8 cellular contexts compared by ENCODE assay signal in genomic region chr6:163170294-163170883, GRCh38.
DNase-seq lines count a peak whose midpoint lies in the region; ATAC-seq and TF ChIP-seq lines count a peak whose summit lies in the region.

No MANE protein-coding gene starts in this region.

- no peak overlapping the region for H4K8ac ChIP-seq in IMR-90 (ENCODE audit: low read depth in 2 of 2, low read length in 2 of 2)

- no peak overlapping the region for H4K5ac ChIP-seq in IMR-90 (ENCODE audit: low read depth, low read length)

- intact Hi-C loops in IMR-90 (cut with micrococcal nuclease) (no loop called here), adrenal gland (cut with DNase I) (no loop called here)

- no peak overlapping the region for H4K91ac ChIP-seq in IMR-90 (ENCODE audit: insufficient read depth, low read depth, low read length)

- H3K9me3 Mint-ChIP-seq in mesothelial cell of epicardium: peaks cover 4% of the 10 kb centered on the region

- no peaks in the 10 kb centered on the region for H3K36me3 ChIP-seq in IMR-90 (ENCODE audit: control insufficient read depth, insufficient read depth, low read length)
- H3K36me3 ChIP-seq in adrenal gland (replicated peaks in 1 of 2): no peaks in the 10 kb centered on the region

- no peak overlapping the region for H3K27ac Mint-ChIP-seq in mesothelial cell of epicardium

- H3K4me1 ChIP-seq in IMR-90 (ENCODE audit: control insufficient read depth, insufficient read depth, low read length) (no peaks in the 10 kb centered on the region), adrenal gland (replicated peaks in 1 of 2) (no peaks in the 10 kb centered on the region)

- no peak for TF ChIP-seq POLR2A in IMR-90 (IDR thresholded peaks at IDR 0.05; ENCODE audit: low read depth, low read length)
- no peak for TF ChIP-seq POLR2A in adrenal gland (IDR thresholded peaks at IDR 0.05)

- H3K56ac ChIP-seq in IMR-90 (ENCODE audit: extremely low read depth, insufficient read depth, low read length): no peak overlapping the region

- no peak overlapping the region for H2BK15ac ChIP-seq in IMR-90 (ENCODE audit: low read depth, low read length)

- no peaks in the 10 kb centered on the region for H3K9me1 ChIP-seq in IMR-90 (ENCODE audit: insufficient read depth, low read length)

- peak; percentile 78 for ATAC-seq in GM19463 (IDR thresholded peaks at IDR 0.05; ENCODE audit: unreplicated experiment)
- no peak for ATAC-seq in IMR-90 (ENCODE audit: low read depth)
- no peak for ATAC-seq in omental fat pad (ENCODE audit: low FRiP score)

- in situ Hi-C loops in IMR-90 (cut with MboI; ENCODE audit: low sequenced_read_pairs): no loop called here

- H3K9ac ChIP-seq in IMR-90 (ENCODE audit: low read depth, low read length): no peak overlapping the region

- no peak overlapping the region for H2AK9ac ChIP-seq in IMR-90 (replicated peaks; ENCODE audit: low read depth, low read length, poor library complexity)

- H3K9me3 ChIP-seq in IMR-90 (ENCODE audit: control insufficient read depth, insufficient read depth, low read length) (peaks cover 12% of the 10 kb centered on the region), adrenal gland (replicated peaks in 1 of 3) (no peaks in the 10 kb centered on the region)

- H3K4me1 Mint-ChIP-seq in mesothelial cell of epicardium: no peaks in the 10 kb centered on the region

- peak; percentile 46 for DNase-seq in ELF-1 (ENCODE audit: low read depth, low spot score)
- DNase-seq in IMR-90: no peak
- DNase-seq in adrenal gland: no peak
- DNase-seq in mesothelial cell of epicardium (ENCODE audit: low spot score in 2 of 2, unreplicated experiment in 2 of 2): no peak
- no peak for DNase-seq in GOT3 (lab: John Stamatoyannopoulos, UW)
- DNase-seq in NCI-H1092 treated with DMSO at 0.1 percent for 48 hours (lab: John Stamatoyannopoulos, UW): no peak
- DNase-seq in omental fat pad (ENCODE audit: low spot score): no peak

- H2BK20ac ChIP-seq in IMR-90 (ENCODE audit: low read depth, low read length): no peak overlapping the region

- TF ChIP-seq CTCF in IMR-90 (conservative IDR thresholded peaks at IDR 0.05; ENCODE audit: low read depth, low read length): 0 out of 2 replicates have a peak, but pooled peaks have one; percentile 11
- peak in 5 of 6 experiments; percentile 26 to 57 (median 49) for TF ChIP-seq CTCF in adrenal gland (IDR thresholded peaks at IDR 0.05)
- peak; percentile 84 for TF ChIP-seq CTCF in mesothelial cell of epicardium (IDR thresholded peaks at IDR 0.05; ENCODE audit: unreplicated experiment)
- TF ChIP-seq CTCF in omental fat pad (IDR thresholded peaks at IDR 0.05): no peak

- H3K27ac ChIP-seq in IMR-90 (ENCODE audit: insufficient read depth, low read length): no peak overlapping the region
- no peak overlapping the region for H3K27ac ChIP-seq in adrenal gland

- no peak overlapping the region for H3K18ac ChIP-seq in IMR-90 (ENCODE audit: low read depth, low read length)

- no peak overlapping the region for H3K4me2 ChIP-seq in IMR-90 (ENCODE audit: low read depth, low read length)

- dilution Hi-C loops in IMR-90 (cut with HindIII; ENCODE audit: low sequenced_read_pairs, unreplicated experiment): no loop called here

- no peaks in the 10 kb centered on the region for H3K27me3 ChIP-seq in IMR-90 (ENCODE audit: control insufficient read depth, insufficient read depth, low read length)
- no peaks in the 10 kb centered on the region for H3K27me3 ChIP-seq in adrenal gland

- WGBS in IMR-90 (ENCODE audit: extremely low coverage in 2 of 2, insufficient read length in 1 of 2), 2 experiments: 89% methylated on average over 6 of the region's 14 CpGs; no CpG with 5 or more reads in 1 of the 2 experiments
- 83 to 95% (median 88%) methylated on average over 13 to 14 of the region's 14 CpGs for WGBS in adrenal gland, 4 donors

- H4K20me1 ChIP-seq in IMR-90 (ENCODE audit: insufficient read depth, low read length): no peaks in the 10 kb centered on the region

- H2AFZ ChIP-seq in IMR-90 (replicated peaks; ENCODE audit: low read length, poor library complexity): no peak overlapping the region

- H3K14ac ChIP-seq in IMR-90 (replicated peaks; ENCODE audit: low read depth, low read length): no peak overlapping the region

- no peaks in the 10 kb centered on the region for H3K79me1 ChIP-seq in IMR-90 (ENCODE audit: low read depth in 1 of 2, low read length in 2 of 2)

- no peaks in the 10 kb centered on the region for H3K36me3 Mint-ChIP-seq in mesothelial cell of epicardium

- POLR2A ChIA-PET in IMR-90 (lab: Charles Lee; ENCODE audit: unreplicated experiment): no interaction called here

- TF ChIP-seq RAD21 in IMR-90 (IDR thresholded peaks at IDR 0.05; ENCODE audit: low read length): no peak

- no peak overlapping the region for H2AK5ac ChIP-seq in IMR-90 (ENCODE audit: low read depth, low read length)

- H3K4me3 Mint-ChIP-seq in mesothelial cell of epicardium: no peak overlapping the region

- H2BK120ac ChIP-seq in IMR-90 (ENCODE audit: low read depth, low read length): no peak overlapping the region

- H3K4me3 ChIP-seq in IMR-90 (ENCODE audit: insufficient read depth, low read depth, low read length) (no peak overlapping the region), adrenal gland (no peak overlapping the region)

- no peak overlapping the region for H3K4ac ChIP-seq in IMR-90 (ENCODE audit: low read depth, low read length)

- no peak overlapping the region for H3K23ac ChIP-seq in IMR-90 (ENCODE audit: low read depth, low read length)

- no peak overlapping the region for H2BK5ac ChIP-seq in IMR-90 (ENCODE audit: low read depth, low read length, poor library complexity, severe bottlenecking)

- no TSS peak for BruUV-seq in IMR-90 (replicated peaks; lab: Mats Ljungman, UMichigan)

- CTCF ChIA-PET in IMR-90 (lab: Yijun Ruan, JAX): interaction anchor here (0.6 kb wide), 1 partner anchor 11 kb away, joined by 3 read pairs; no protein-coding TSS in a partner anchor

- H3K27me3 Mint-ChIP-seq in mesothelial cell of epicardium (ENCODE audit: low read depth): no peaks in the 10 kb centered on the region

TF ChIP-seq in IMR-90, 13 proteins besides CTCF, POLR2A, EP300 and RAD21:
- no peak for TF ChIP-seq BHLHE40 (IDR thresholded peaks at IDR 0.05; ENCODE audit: low read depth, low read length)
- TF ChIP-seq FOS (IDR thresholded peaks at IDR 0.05; ENCODE audit: low read depth, low read length): no peak
- TF ChIP-seq, protein P1, sequence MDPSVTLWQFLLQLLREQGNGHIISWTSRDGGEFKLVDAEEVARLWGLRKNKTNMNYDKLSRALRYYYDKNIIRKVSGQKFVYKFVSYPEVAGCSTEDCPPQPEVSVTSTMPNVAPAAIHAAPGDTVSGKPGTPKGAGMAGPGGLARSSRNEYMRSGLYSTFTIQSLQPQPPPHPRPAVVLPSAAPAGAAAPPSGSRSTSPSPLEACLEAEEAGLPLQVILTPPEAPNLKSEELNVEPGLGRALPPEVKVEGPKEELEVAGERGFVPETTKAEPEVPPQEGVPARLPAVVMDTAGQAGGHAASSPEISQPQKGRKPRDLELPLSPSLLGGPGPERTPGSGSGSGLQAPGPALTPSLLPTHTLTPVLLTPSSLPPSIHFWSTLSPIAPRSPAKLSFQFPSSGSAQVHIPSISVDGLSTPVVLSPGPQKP (IDR thresholded peaks at IDR 0.05; ENCODE audit: borderline replicate concordance, low read depth, low read length): no peak
- TF ChIP-seq RCOR1 (IDR thresholded peaks at IDR 0.05; ENCODE audit: insufficient replicate concordance, low read length): no peak
- no peak for TF ChIP-seq MAZ (IDR thresholded peaks at IDR 0.05; ENCODE audit: borderline replicate concordance, low read depth, low read length)
- no peak for TF ChIP-seq CHD1 (IDR thresholded peaks at IDR 0.05; ENCODE audit: low read depth, low read length)
- no peak for TF ChIP-seq MAFK (IDR thresholded peaks at IDR 0.05; ENCODE audit: low read depth, low read length)
- no peak for TF ChIP-seq RFX5 (IDR thresholded peaks at IDR 0.05; ENCODE audit: low read depth, low read length)
- TF ChIP-seq, protein P2, sequence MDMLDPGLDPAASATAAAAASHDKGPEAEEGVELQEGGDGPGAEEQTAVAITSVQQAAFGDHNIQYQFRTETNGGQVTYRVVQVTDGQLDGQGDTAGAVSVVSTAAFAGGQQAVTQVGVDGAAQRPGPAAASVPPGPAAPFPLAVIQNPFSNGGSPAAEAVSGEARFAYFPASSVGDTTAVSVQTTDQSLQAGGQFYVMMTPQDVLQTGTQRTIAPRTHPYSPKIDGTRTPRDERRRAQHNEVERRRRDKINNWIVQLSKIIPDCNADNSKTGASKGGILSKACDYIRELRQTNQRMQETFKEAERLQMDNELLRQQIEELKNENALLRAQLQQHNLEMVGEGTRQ (IDR thresholded peaks at IDR 0.05; ENCODE audit: low read depth, low read length): no peak
- no peak for TF ChIP-seq MXI1 (IDR thresholded peaks at IDR 0.05; ENCODE audit: borderline replicate concordance, low read depth, low read length)

Comparison
In these comparisons a context has a peak if more than half of its experiments do, and no peak if none do; other contexts are left out.
1. CTCF ChIP-seq: peak in IMR-90 (single experiment), adrenal gland (5 of 6) and mesothelial cell of epicardium (single experiment); none in omental fat pad (0 of 3).